8 cellular contexts compared by ENCODE assay signal in the genomic region with DNA sequence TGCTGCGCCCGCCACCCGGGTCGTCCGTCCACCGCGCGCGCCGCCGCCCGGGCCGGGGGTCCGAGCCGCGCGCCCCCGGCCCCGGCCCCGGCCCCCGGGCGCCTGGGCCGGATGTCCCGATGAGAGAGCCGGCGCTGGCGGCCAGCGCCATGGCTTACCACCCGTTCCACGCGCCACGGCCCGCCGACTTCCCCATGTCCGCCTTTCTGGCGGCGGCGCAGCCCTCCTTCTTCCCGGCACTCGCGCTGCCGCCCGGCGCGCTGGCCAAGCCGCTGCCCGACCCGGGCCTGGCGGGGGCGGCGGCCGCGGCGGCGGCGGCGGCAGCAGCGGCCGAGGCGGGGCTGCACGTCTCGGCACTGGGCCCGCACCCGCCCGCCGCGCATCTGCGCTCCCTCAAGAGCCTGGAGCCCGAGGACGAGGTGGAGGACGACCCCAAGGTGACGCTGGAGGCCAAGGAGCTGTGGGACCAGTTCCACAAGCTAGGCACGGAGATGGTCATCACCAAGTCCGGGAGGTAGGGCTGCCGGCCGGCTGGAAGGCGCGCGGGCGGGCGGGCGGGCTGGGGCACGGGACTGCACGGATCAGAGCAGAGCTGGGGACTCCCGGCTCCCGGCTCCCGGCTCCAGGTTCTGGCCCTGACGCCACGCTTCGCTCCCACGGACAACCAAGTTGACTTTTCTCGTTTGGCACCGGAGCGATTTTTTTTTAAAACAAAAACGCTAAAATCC. TPM values are rescaled to one million over a fixed set of nuclear protein-coding genes. Genes with fewer than 3 reads are reported as not detected.
DNase-seq lines count a peak whose midpoint lies in the region; ATAC-seq lines count a peak whose summit lies in the region.

No MANE protein-coding gene starts in this region.

- peak in 2 of 3 experiments; percentile 15 to 41 for DNase-seq in NCI-H1417 (lab: John Stamatoyannopoulos, UW)
- DNase-seq in NCI-H1417 treated with DMSO at 0.1 percent for 48 hours (lab: John Stamatoyannopoulos, UW) = no peak
- no peak for DNase-seq in T-helper 17 cell
- DNase-seq in glomerular visceral epithelial cell (ENCODE audit: extremely low spot score) = peak; percentile 49
- DNase-seq in HPDE6-E6E7 (ENCODE audit: extremely low spot score) = no peak
- no peak for DNase-seq in A172 (ENCODE audit: low spot score)

- peak overlapping the region; percentile 48 to 70 (median 57) for H3K4me3 ChIP-seq in skeletal muscle tissue (ENCODE audit: low read length in 3 of 3)

- ATAC-seq in T-helper 17 cell (no peak), GM18867 (IDR thresholded peaks at IDR 0.05; ENCODE audit: unreplicated experiment) (no peak)

- no peaks in the 10 kb centered on the region for H3K9me3 ChIP-seq in T-helper 17 cell (ENCODE audit: control insufficient read depth, low read length, poor library complexity, severe bottlenecking)
- no peaks in the 10 kb centered on the region for H3K9me3 ChIP-seq in skeletal muscle tissue (ENCODE audit: control insufficient read depth in 3 of 3, low read length in 3 of 3)

- H3K27me3 Mint-ChIP-seq in T-helper 17 cell = peaks cover 56% of the 10 kb centered on the region

- H3K36me3 ChIP-seq in skeletal muscle tissue (ENCODE audit: control insufficient read depth in 3 of 3, insufficient read depth in 3 of 3, low read length in 3 of 3) = peaks cover 0 to 4% (median 0%) of the 10 kb centered on the region in 3 donors

- peak overlapping the region; percentile 25 to 74 (median 54) for H3K9ac ChIP-seq in skeletal muscle tissue (ENCODE audit: low read depth in 1 of 3, low read length in 3 of 3)

- H3K4me1 Mint-ChIP-seq in T-helper 17 cell = peaks cover 32% of the 10 kb centered on the region

- H3K27ac Mint-ChIP-seq in T-helper 17 cell = no peak overlapping the region

- peak overlapping the region; percentile 36 for H3K27ac ChIP-seq in skeletal muscle tissue (ENCODE audit: low read depth, low read length)

- H3K4me1 ChIP-seq in skeletal muscle tissue (ENCODE audit: control insufficient read depth in 3 of 3, insufficient read depth in 3 of 3, low read length in 3 of 3) = peaks cover 27 to 44% (median 43%) of the 10 kb centered on the region in 3 donors

- peaks cover 3% of the 10 kb centered on the region for H3K36me3 Mint-ChIP-seq in T-helper 17 cell (ENCODE audit: low read depth)

- H3K4me3 Mint-ChIP-seq in T-helper 17 cell = peak overlapping the region; percentile 72

- H3K27me3 ChIP-seq in skeletal muscle tissue (ENCODE audit: control insufficient read depth in 3 of 3, insufficient read depth in 3 of 3, low read length in 3 of 3) = peaks cover 78 to 82% (median 79%) of the 10 kb centered on the region in 3 donors

RNA-seq across cellular contexts. Expression of a gene that starts 0.6 kb away (rescaled TPM):
- total RNA-seq in T-helper 17 cell (under 1 TPM in 1 of 2 donors, not detected in 1; 0.50 TPM), skeletal muscle tissue (5.2 TPM)
- total RNA-seq in A172 (2014; rRNA removed; shearing (Covaris generic)) = 1.7 and 2.6 TPM in 2 replicates

RNA-seq across cellular contexts. Expression of a gene that starts 52.0 kb away (rescaled TPM):
- not detected for total RNA-seq in T-helper 17 cell
- total RNA-seq in skeletal muscle tissue = 8.4 TPM
- total RNA-seq in A172 (2014; rRNA removed; shearing (Covaris generic)) = 0.10 and 1.0 TPM in 2 replicates

Comparison
In these comparisons a context has a peak if more than half of its experiments do, and no peak if none do; other contexts are left out.
1. DNase-seq: peak in NCI-H1417 (2 of 3) and glomerular visceral epithelial cell (single experiment); none in NCI-H1417 treated with DMSO at 0.1 percent for 48 hours (single experiment), T-helper 17 cell (0 of 3), HPDE6-E6E7 (single experiment) and A172 (single experiment).